19 cellular contexts compared by ENCODE assay signal in genomic region chr14:76329150-76329881, GRCh38. TPM values are rescaled to one million over a fixed set of nuclear protein-coding genes. Genes with fewer than 3 reads are reported as not detected.
A peak's percentile ranks its signal among the peaks of the same experiment; 100 is the strongest.
DNase-seq lines count a peak whose midpoint lies in the region; ATAC-seq and TF ChIP-seq lines count a peak whose summit lies in the region.
"Had no signal": no experiment of that assay in that cellular context is flagged by ENCODE, and none has a peak within 500 bp of the region (broad histone marks: within the 10 kb centered on the region; RNA-seq: fewer than 3 reads in every experiment).

No MANE protein-coding gene starts in this region.

- no peaks in the 10 kb centered on the region for H3K4me1 ChIP-seq in hepatocyte (ENCODE audit: insufficient read depth)
- H3K4me1 ChIP-seq: gastroesophageal sphincter had no signal

- no peaks in the 10 kb centered on the region for H4K20me1 ChIP-seq in hepatocyte (ENCODE audit: insufficient read depth, poor library complexity, severe bottlenecking)

- H3K9me2 ChIP-seq in hepatocyte (replicated peaks; ENCODE audit: insufficient read depth): no peaks in the 10 kb centered on the region

- intact Hi-C loops in posterior vena cava (cut with DNase I): no loop called here

- TF ChIP-seq CTCF in hepatocyte (IDR thresholded peaks at IDR 0.05; ENCODE audit: poor library complexity) (no peak), GM13976 (IDR thresholded peaks at IDR 0.05; ENCODE audit: borderline replicate concordance, control extremely low read depth, extremely low read depth, insufficient read depth, missing control alignments) (no peak)

- WGBS in hepatocyte (ENCODE audit: low lambda C conversion rate, missing lambda C conversion rate): 13% methylated on average over 24 of the region's 24 CpGs

- peak; percentile 47 for DNase-seq in DMS 273 (lab: John Stamatoyannopoulos, UW; ENCODE audit: unreplicated experiment)
- DNase-seq in DMS 273 treated with DMSO at 0.1 percent for 48 hours (lab: John Stamatoyannopoulos, UW): no peak
- peak; percentile 46 for DNase-seq in NCI-H2227 (lab: John Stamatoyannopoulos, UW; ENCODE audit: unreplicated experiment)
- no peak for DNase-seq in hepatocyte (ENCODE audit: low spot score)
- peak; percentile 72 for DNase-seq in posterior vena cava (ENCODE audit: low spot score)
- no peak for DNase-seq in dermis blood vessel endothelial cell
- DNase-seq in GM13976 (ENCODE audit: low spot score): no peak
- DNase-seq: EL; kidney glomerular epithelial cell; MG63; NCI-H345; stimulated activated CD4-positive, alpha-beta T cell treated with anti-CD3 and anti-CD28 coated beads, Interleukin-2, amount 100 ng/mL, for 24 hours; stimulated activated CD8-positive, alpha-beta memory T cell treated with anti-CD3 and anti-CD28 coated beads, Interleukin-4, amount 100 ng/mL, for 48 hours had no signal

- H3K9me3 ChIP-seq in hepatocyte (ENCODE audit: low read depth): no peaks in the 10 kb centered on the region
- H3K9me3 ChIP-seq: gastroesophageal sphincter, MG63 had no signal

- H3K4me3 ChIP-seq in hepatocyte: no peak overlapping the region
- H3K4me3 ChIP-seq: cardiac muscle cell, gastroesophageal sphincter, MG63 had no signal

- H2AFZ ChIP-seq in hepatocyte: no peak overlapping the region

- no peak for ATAC-seq in HG03175 (IDR thresholded peaks at IDR 0.05; ENCODE audit: unreplicated experiment)
- ATAC-seq: activated naive CD4-positive, alpha-beta T cell treated with anti-CD3 and anti-CD28 coated beads, Interleukin-2, amount 50 U/mL, for 72 hours; gastroesophageal sphincter had no signal

- peak overlapping the region; percentile 65 for H3K4me2 ChIP-seq in hepatocyte

- in situ Hi-C loops in GM13976 (cut with MboI; ENCODE audit: low sequenced_read_pairs, unreplicated experiment): no loop called here

- H3K36me3 ChIP-seq in hepatocyte (replicated peaks; ENCODE audit: insufficient read depth, low read depth): no peaks in the 10 kb centered on the region
- H3K36me3 ChIP-seq: cardiac muscle cell, gastroesophageal sphincter, MG63 had no signal

- H3K27me3 ChIP-seq in hepatocyte: peaks cover 36% of the 10 kb centered on the region
- H3K27me3 ChIP-seq: MG63 had no signal

- no peak overlapping the region for H3K27ac ChIP-seq in hepatocyte
- H3K27ac ChIP-seq: 22Rv1, C4-2B, cardiac muscle cell, gastroesophageal sphincter had no signal

- H3K79me2 ChIP-seq in hepatocyte: no peaks in the 10 kb centered on the region

RNA-seq across cellular contexts. Expression of gene ESRRB, which starts 46.6 kb away (rescaled TPM):
- total RNA-seq in hepatocyte: 0.13 TPM in 1 of 2 replicates, not detected in the other
- not detected in 2 replicates for polyA plus RNA-seq in hepatocyte
- total RNA-seq in posterior vena cava: under 1 TPM; 0.60 to 0.95 TPM
- not detected in 2 replicates for total RNA-seq in dermis blood vessel endothelial cell

Comparison
In these comparisons a context has a peak if more than half of its experiments do, and no peak if none do; other contexts are left out.
1. DNase-seq: peak in DMS 273 (single experiment), NCI-H2227 (single experiment) and posterior vena cava (single experiment); none in DMS 273 treated with DMSO at 0.1 percent for 48 hours (single experiment), hepatocyte (single experiment), dermis blood vessel endothelial cell (single experiment) and GM13976 (single experiment).